In genomic region chr15:73964736-73965093, GRCh38 we compare ENCODE assay signal across 8 cellular contexts. TPM values are rescaled to one million over a fixed set of nuclear protein-coding genes. Genes with fewer than 3 reads are reported as not detected.
DNase-seq lines count a peak whose midpoint lies in the region; ATAC-seq and TF ChIP-seq lines count a peak whose summit lies in the region.

No MANE protein-coding gene starts in this region.

- peak overlapping the region; percentile 49 for H3K27ac Mint-ChIP-seq in nephron progenitor cell

- H3K4me3 Mint-ChIP-seq in nephron progenitor cell, result peak overlapping the region; percentile 19

- H4K5ac ChIP-seq in IMR-90 (ENCODE audit: low read depth, low read length), result peak overlapping the region; percentile 40

- H4K20me1 ChIP-seq in IMR-90 (ENCODE audit: insufficient read depth, low read length), result no peaks in the 10 kb centered on the region

- no peak overlapping the region for H3K23ac ChIP-seq in IMR-90 (ENCODE audit: low read depth, low read length)

- peak overlapping the region in 1 of 2 experiments; percentile 95; a peak in 3 of 4 replicates for H4K8ac ChIP-seq in IMR-90 (ENCODE audit: low read depth in 2 of 2, low read length in 2 of 2)

- no peak for TF ChIP-seq EP300 in stomach (IDR thresholded peaks at IDR 0.05)

- H3K4me1 Mint-ChIP-seq in nephron progenitor cell, result peaks cover 50% of the 10 kb centered on the region

- TF ChIP-seq POLR2A in IMR-90 (IDR thresholded peaks at IDR 0.05; ENCODE audit: low read depth, low read length), result no peak
- TF ChIP-seq POLR2A in stomach (IDR thresholded peaks at IDR 0.05), result no peak

- WGBS in IMR-90 (ENCODE audit: extremely low coverage in 2 of 2, insufficient read length in 1 of 2), 2 experiments, result 14% methylated on average over 5 of the region's 11 CpGs; no CpG with 5 or more reads in 1 of the 2 experiments
- WGBS in stomach, 5 donors, result 3 to 9% (median 7%) methylated on average over 10 to 11 of the region's 11 CpGs

- H3K56ac ChIP-seq in IMR-90 (ENCODE audit: extremely low read depth, insufficient read depth, low read length), result no peak overlapping the region

- peak overlapping the region; percentile 56 for H2AK9ac ChIP-seq in IMR-90 (replicated peaks; ENCODE audit: low read depth, low read length, poor library complexity)

- H3K36me3 Mint-ChIP-seq in nephron progenitor cell (ENCODE audit: low read depth), result no peaks in the 10 kb centered on the region

- H3K4me3 ChIP-seq in IMR-90 (ENCODE audit: insufficient read depth, low read depth, low read length) (no peak overlapping the region), stomach (peak overlapping the region in 2 of 4 donors; percentile 5 to 23)

- H3K9me1 ChIP-seq in IMR-90 (ENCODE audit: insufficient read depth, low read length), result peaks cover 6% of the 10 kb centered on the region

- H2BK5ac ChIP-seq in IMR-90 (ENCODE audit: low read depth, low read length, poor library complexity, severe bottlenecking), result peak overlapping the region; percentile 36

- H3K4ac ChIP-seq in IMR-90 (ENCODE audit: low read depth, low read length), result peak overlapping the region; percentile 51

- no peaks in the 10 kb centered on the region for H3K79me1 ChIP-seq in IMR-90 (ENCODE audit: low read depth in 1 of 2, low read length in 2 of 2)

- ATAC-seq in GM18867 (IDR thresholded peaks at IDR 0.05; ENCODE audit: unreplicated experiment) (peak; percentile 70), IMR-90 (ENCODE audit: low read depth) (peak; percentile 91)

- H2AK5ac ChIP-seq in IMR-90 (ENCODE audit: low read depth, low read length), result peak overlapping the region; percentile 3; the same call in 1 of the 2 replicates

- H2BK15ac ChIP-seq in IMR-90 (ENCODE audit: low read depth, low read length), result peak overlapping the region; percentile 33; the same call in 2 of the 3 replicates

- no TSS peak for BruUV-seq in IMR-90 (replicated peaks; lab: Mats Ljungman, UMichigan)

- POLR2A ChIA-PET in IMR-90 (lab: Charles Lee; ENCODE audit: unreplicated experiment), result no interaction called here

- H3K9me3 Mint-ChIP-seq in nephron progenitor cell, result no peaks in the 10 kb centered on the region

- intact Hi-C loops in IMR-90 (cut with micrococcal nuclease) (loop anchor here (1.0 to 2.0 kb wide), 3 partner anchors 13 to 90 kb away; no protein-coding TSS in a partner anchor), stomach (cut with DNase I; ENCODE audit: low total_unique reads) (no loop called here)

- H3K14ac ChIP-seq in IMR-90 (replicated peaks; ENCODE audit: low read depth, low read length), result peak overlapping the region; percentile 74

- H3K9ac ChIP-seq in IMR-90 (ENCODE audit: low read depth, low read length), result no peak overlapping the region

- TF ChIP-seq CTCF in IMR-90 (conservative IDR thresholded peaks at IDR 0.05; ENCODE audit: low read depth, low read length), result peak; percentile 98
- TF ChIP-seq CTCF in nephron progenitor cell (IDR thresholded peaks at IDR 0.05), result peak; percentile 85
- peak in 5 of 7 experiments; percentile 88 to 97 (median 95) for TF ChIP-seq CTCF in stomach (IDR thresholded peaks at IDR 0.05)

- H3K27me3 ChIP-seq in IMR-90 (ENCODE audit: control insufficient read depth, insufficient read depth, low read length) (no peaks in the 10 kb centered on the region), stomach (peaks cover 0 to 4% (median 0%) of the 10 kb centered on the region in 3 donors)

- in situ Hi-C loops in ACHN (cut with HindIII; ENCODE audit: low pct_ligation_motif_present, low pct_unique_long_range_greater_than_20kb, low sequenced_read_pairs), result no loop called here
- in situ Hi-C loops in IMR-90 (cut with MboI; ENCODE audit: low sequenced_read_pairs), result no loop called here

- H2BK120ac ChIP-seq in IMR-90 (ENCODE audit: low read depth, low read length), result peak overlapping the region; percentile 75

- H3K27ac ChIP-seq in IMR-90 (ENCODE audit: insufficient read depth, low read length), result no peak overlapping the region; the same call in 1 of the 2 replicates
- no peak overlapping the region for H3K27ac ChIP-seq in stomach

- H3K36me3 ChIP-seq in IMR-90 (ENCODE audit: control insufficient read depth, insufficient read depth, low read length) (no peaks in the 10 kb centered on the region), stomach (no peaks in the 10 kb centered on the region)

- H3K27me3 Mint-ChIP-seq in nephron progenitor cell (ENCODE audit: low read depth, poor library complexity), result peaks cover 9% of the 10 kb centered on the region

- CTCF ChIA-PET in IMR-90 (lab: Yijun Ruan, JAX), result interaction anchor here (0.8 to 2.1 kb wide), 5 partner anchors 8 to 41 kb away, joined by 3 to 13 read pairs (median 4); no protein-coding TSS in a partner anchor

- H3K4me2 ChIP-seq in IMR-90 (ENCODE audit: low read depth, low read length), result peak overlapping the region; percentile 42

- peak overlapping the region; percentile 92 for H2AFZ ChIP-seq in IMR-90 (replicated peaks; ENCODE audit: low read length, poor library complexity)

- H3K9me3 ChIP-seq in IMR-90 (ENCODE audit: control insufficient read depth, insufficient read depth, low read length), result no peaks in the 10 kb centered on the region
- H3K9me3 ChIP-seq in stomach, result no peaks in the 10 kb centered on the region

- peak overlapping the region; percentile 75; the same call in 1 of the 2 replicates for H2BK20ac ChIP-seq in IMR-90 (ENCODE audit: low read depth, low read length)

- peak overlapping the region; percentile 80; the same call in 1 of the 2 replicates for H4K91ac ChIP-seq in IMR-90 (ENCODE audit: insufficient read depth, low read depth, low read length)

- H3K18ac ChIP-seq in IMR-90 (ENCODE audit: low read depth, low read length), result peak overlapping the region; percentile 14

- dilution Hi-C loops in IMR-90 (cut with HindIII; ENCODE audit: low sequenced_read_pairs, unreplicated experiment), result no loop called here

- TF ChIP-seq RAD21 in IMR-90 (IDR thresholded peaks at IDR 0.05; ENCODE audit: low read length), result peak; percentile 80

- H3K4me1 ChIP-seq in IMR-90 (ENCODE audit: control insufficient read depth, insufficient read depth, low read length) (peaks cover 10% of the 10 kb centered on the region), stomach (peaks cover 0 to 23% (median 13%) of the 10 kb centered on the region in 4 donors)

- DNase-seq in ACHN, result peak; percentile 73
- peak; percentile 72 for DNase-seq in IMR-90
- DNase-seq in RKO (ENCODE audit: low spot score), result peak; percentile 65
- DNase-seq in activated T-cell treated with anti-CD3 and anti-CD28 coated beads, Interleukin-2, amount 50 U/mL, for 48 hours, result peak; percentile 94 to 96
- DNase-seq in fibroblast of peridontal ligament (ENCODE audit: extremely low read depth), result peak; percentile 76
- peak; percentile 89 for DNase-seq in nephron progenitor cell
- peak; percentile 88 for DNase-seq in stomach

TF ChIP-seq in IMR-90, 13 proteins besides CTCF, POLR2A, EP300 and RAD21:
- TF ChIP-seq FOS (IDR thresholded peaks at IDR 0.05; ENCODE audit: low read depth, low read length), result no peak
- peak; percentile 91 for TF ChIP-seq SMC3 (IDR thresholded peaks at IDR 0.05; ENCODE audit: low read depth, low read length)
- peak; percentile 39; the same call in 1 of the 2 replicates for TF ChIP-seq MAZ (IDR thresholded peaks at IDR 0.05; ENCODE audit: borderline replicate concordance, low read depth, low read length)
- no peak for TF ChIP-seq CHD1 (IDR thresholded peaks at IDR 0.05; ENCODE audit: low read depth, low read length)
- TF ChIP-seq RCOR1 (IDR thresholded peaks at IDR 0.05; ENCODE audit: insufficient replicate concordance, low read length), result no peak
- no peak for TF ChIP-seq MXI1 (IDR thresholded peaks at IDR 0.05; ENCODE audit: borderline replicate concordance, low read depth, low read length)
TF ChIP-seq in IMR-90: peak in this region for 2.

RNA-seq across cellular contexts. Expression of gene STOML1, which starts 27.4 kb away (rescaled TPM):
- total RNA-seq in IMR-90 (2012; rRNA removed), result 11.8 and 12.5 TPM in 2 replicates
- polyA plus RNA-seq in IMR-90 (2012; rRNA removed), result 21.2 and 25.0 TPM in 2 replicates
- 15.0 and 22.2 TPM in 2 replicates for polyA plus RNA-seq in IMR-90 (2012; cell fraction: cytosol; rRNA removed)
- 13.0 and 29.7 TPM in 2 replicates for polyA plus RNA-seq in IMR-90 (2012; cell fraction: nucleus; rRNA removed; ENCODE audit: low replicate concordance)
- total RNA-seq in stomach, result 10 to 100 TPM in 2 of 5 donors, 1 to 10 TPM in 3; 5.3 to 26.4 (median 9.8) TPM
- 10 to 100 TPM in 1 of 3 donors, 1 to 10 TPM in 2; 8.0 to 13.3 (median 9.6) TPM for polyA plus RNA-seq in stomach

RNA-seq across cellular contexts. Expression of gene PML, which starts 29.8 kb away (rescaled TPM):
- 8.8 and 10.3 TPM in 2 replicates for total RNA-seq in IMR-90 (2012; rRNA removed)
- polyA plus RNA-seq in IMR-90 (2012; rRNA removed), result 22.6 and 23.1 TPM in 2 replicates
- 28.1 and 29.3 TPM in 2 replicates for polyA plus RNA-seq in IMR-90 (2012; cell fraction: cytosol; rRNA removed)
- polyA plus RNA-seq in IMR-90 (2012; cell fraction: nucleus; rRNA removed; ENCODE audit: low replicate concordance), result 43.2 and 105 TPM in 2 replicates
- 100 to 1,000 TPM in 2 of 5 donors, 10 to 100 TPM in 3; 27.7 to 170 (median 65.9) TPM for total RNA-seq in stomach
- polyA plus RNA-seq in stomach, result 10 to 100 TPM; 16.0 to 25.8 (median 21.9) TPM

RNA-seq across cellular contexts. Expression of gene LOXL1, which starts 38.5 kb away (rescaled TPM):
- total RNA-seq in IMR-90 (2012; rRNA removed), result 146 and 148 TPM in 2 replicates
- polyA plus RNA-seq in IMR-90 (2012; rRNA removed), result 311 and 332 TPM in 2 replicates
- polyA plus RNA-seq in IMR-90 (2012; cell fraction: cytosol; rRNA removed), result 118 and 403 TPM in 2 replicates
- 211 and 331 TPM in 2 replicates for polyA plus RNA-seq in IMR-90 (2012; cell fraction: nucleus; rRNA removed; ENCODE audit: low replicate concordance)
- 10 to 100 TPM in 4 of 5 donors, 1 to 10 TPM in 1; 6.2 to 48.4 (median 36.8) TPM for total RNA-seq in stomach
- polyA plus RNA-seq in stomach, result 10 to 100 TPM in 2 of 3 donors, 1 to 10 TPM in 1; 5.2 to 25.8 (median 12.5) TPM
